In the genomic region with DNA sequence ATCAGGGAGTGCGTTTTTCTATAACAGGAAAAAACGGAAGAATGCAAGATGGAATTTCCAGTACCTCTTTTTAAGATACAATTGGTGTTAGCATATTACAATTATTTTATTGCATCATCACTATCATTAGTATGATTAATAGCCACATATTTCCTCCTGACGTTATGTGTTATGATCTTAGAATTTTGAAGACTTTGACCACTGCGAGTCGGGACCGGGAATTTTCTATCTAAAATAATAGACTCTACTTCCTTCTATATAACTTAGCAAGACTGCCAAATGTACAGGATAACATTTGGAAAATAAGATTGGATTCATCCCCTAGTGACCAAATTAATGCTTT, we compare ENCODE assay signal across 2 cellular contexts.
TF ChIP-seq lines count a peak whose summit lies in the region.

No MANE protein-coding gene starts in this region.

TF ChIP-seq in HEK293T, 16 proteins besides CTCF, POLR2A, EP300 and RAD21 (continued from another document):
- TF ChIP-seq, protein P1, sequence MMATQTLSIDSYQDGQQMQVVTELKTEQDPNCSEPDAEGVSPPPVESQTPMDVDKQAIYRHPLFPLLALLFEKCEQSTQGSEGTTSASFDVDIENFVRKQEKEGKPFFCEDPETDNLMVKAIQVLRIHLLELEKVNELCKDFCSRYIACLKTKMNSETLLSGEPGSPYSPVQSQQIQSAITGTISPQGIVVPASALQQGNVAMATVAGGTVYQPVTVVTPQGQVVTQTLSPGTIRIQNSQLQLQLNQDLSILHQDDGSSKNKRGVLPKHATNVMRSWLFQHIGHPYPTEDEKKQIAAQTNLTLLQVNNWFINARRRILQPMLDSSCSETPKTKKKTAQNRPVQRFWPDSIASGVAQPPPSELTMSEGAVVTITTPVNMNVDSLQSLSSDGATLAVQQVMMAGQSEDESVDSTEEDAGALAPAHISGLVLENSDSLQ (IDR thresholded peaks at IDR 0.05): 0 out of 2 replicates have a peak, but pooled peaks have one; percentile 18
- no peak for TF ChIP-seq NFRKB (IDR thresholded peaks at IDR 0.05)

TF ChIP-seq in K562, 482 proteins besides CTCF, POLR2A, EP300 and RAD21 (continued from another document):
- TF ChIP-seq, protein P2, sequence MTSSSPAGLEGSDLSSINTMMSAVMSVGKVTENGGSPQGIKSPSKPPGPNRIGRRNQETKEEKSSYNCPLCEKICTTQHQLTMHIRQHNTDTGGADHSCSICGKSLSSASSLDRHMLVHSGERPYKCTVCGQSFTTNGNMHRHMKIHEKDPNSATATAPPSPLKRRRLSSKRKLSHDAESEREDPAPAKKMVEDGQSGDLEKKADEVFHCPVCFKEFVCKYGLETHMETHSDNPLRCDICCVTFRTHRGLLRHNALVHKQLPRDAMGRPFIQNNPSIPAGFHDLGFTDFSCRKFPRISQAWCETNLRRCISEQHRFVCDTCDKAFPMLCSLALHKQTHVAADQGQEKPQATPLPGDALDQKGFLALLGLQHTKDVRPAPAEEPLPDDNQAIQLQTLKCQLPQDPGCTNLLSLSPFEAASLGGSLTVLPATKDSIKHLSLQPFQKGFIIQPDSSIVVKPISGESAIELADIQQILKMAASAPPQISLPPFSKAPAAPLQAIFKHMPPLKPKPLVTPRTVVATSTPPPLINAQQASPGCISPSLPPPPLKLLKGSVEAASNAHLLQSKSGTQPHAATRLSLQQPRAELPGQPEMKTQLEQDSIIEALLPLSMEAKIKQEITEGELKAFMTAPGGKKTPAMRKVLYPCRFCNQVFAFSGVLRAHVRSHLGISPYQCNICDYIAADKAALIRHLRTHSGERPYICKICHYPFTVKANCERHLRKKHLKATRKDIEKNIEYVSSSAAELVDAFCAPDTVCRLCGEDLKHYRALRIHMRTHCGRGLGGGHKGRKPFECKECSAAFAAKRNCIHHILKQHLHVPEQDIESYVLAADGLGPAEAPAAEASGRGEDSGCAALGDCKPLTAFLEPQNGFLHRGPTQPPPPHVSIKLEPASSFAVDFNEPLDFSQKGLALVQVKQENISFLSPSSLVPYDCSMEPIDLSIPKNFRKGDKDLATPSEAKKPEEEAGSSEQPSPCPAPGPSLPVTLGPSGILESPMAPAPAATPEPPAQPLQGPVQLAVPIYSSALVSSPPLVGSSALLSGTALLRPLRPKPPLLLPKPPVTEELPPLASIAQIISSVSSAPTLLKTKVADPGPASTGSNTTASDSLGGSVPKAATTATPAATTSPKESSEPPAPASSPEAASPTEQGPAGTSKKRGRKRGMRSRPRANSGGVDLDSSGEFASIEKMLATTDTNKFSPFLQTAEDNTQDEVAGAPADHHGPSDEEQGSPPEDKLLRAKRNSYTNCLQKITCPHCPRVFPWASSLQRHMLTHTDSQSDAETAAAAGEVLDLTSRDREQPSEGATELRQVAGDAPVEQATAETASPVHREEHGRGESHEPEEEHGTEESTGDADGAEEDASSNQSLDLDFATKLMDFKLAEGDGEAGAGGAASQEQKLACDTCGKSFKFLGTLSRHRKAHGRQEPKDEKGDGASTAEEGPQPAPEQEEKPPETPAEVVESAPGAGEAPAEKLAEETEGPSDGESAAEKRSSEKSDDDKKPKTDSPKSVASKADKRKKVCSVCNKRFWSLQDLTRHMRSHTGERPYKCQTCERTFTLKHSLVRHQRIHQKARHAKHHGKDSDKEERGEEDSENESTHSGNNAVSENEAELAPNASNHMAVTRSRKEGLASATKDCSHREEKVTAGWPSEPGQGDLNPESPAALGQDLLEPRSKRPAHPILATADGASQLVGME (CRISPR knock-in tag; IDR thresholded peaks at IDR 0.05): no peak
- no peak for TF ChIP-seq CEBPG (CRISPR knock-in tag; IDR thresholded peaks at IDR 0.05)
- TF ChIP-seq CEBPG (tag; conservative IDR thresholded peaks at IDR 0.05 in 1 of 2, IDR thresholded peaks at IDR 0.05 in 1 of 2): peak; percentile 82 to 95
- TF ChIP-seq ATF1 (CRISPR knock-in tag; IDR thresholded peaks at IDR 0.05): no peak
- no peak for TF ChIP-seq ATF1 (tag; IDR thresholded peaks at IDR 0.05)
- TF ChIP-seq ZNF696 (CRISPR knock-in tag; conservative IDR thresholded peaks at IDR 0.05): no peak
- TF ChIP-seq ARID1B (IDR thresholded peaks at IDR 0.05): no peak
- TF ChIP-seq, protein P3, sequence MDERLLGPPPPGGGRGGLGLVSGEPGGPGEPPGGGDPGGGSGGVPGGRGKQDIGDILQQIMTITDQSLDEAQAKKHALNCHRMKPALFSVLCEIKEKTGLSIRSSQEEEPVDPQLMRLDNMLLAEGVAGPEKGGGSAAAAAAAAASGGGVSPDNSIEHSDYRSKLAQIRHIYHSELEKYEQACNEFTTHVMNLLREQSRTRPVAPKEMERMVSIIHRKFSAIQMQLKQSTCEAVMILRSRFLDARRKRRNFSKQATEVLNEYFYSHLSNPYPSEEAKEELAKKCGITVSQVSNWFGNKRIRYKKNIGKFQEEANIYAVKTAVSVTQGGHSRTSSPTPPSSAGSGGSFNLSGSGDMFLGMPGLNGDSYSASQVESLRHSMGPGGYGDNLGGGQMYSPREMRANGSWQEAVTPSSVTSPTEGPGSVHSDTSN (CRISPR knock-in tag; IDR thresholded peaks at IDR 0.05; ENCODE audit: low read depth): no peak
- TF ChIP-seq, protein P3 (tag; conservative IDR thresholded peaks at IDR 0.05; ENCODE audit: low read depth): peak; percentile 27; the same call in 1 of the 2 replicates
- TF ChIP-seq SMARCA5 (IDR thresholded peaks at IDR 0.05): no peak
- TF ChIP-seq RBBP5 (IDR thresholded peaks at IDR 0.05; ENCODE audit: borderline replicate concordance, insufficient read depth, low read length, poor library complexity, severe bottlenecking): no peak
- no peak for TF ChIP-seq DPF2 (IDR thresholded peaks at IDR 0.05)
- TF ChIP-seq, protein P4, sequence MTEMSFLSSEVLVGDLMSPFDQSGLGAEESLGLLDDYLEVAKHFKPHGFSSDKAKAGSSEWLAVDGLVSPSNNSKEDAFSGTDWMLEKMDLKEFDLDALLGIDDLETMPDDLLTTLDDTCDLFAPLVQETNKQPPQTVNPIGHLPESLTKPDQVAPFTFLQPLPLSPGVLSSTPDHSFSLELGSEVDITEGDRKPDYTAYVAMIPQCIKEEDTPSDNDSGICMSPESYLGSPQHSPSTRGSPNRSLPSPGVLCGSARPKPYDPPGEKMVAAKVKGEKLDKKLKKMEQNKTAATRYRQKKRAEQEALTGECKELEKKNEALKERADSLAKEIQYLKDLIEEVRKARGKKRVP (CRISPR knock-in tag; IDR thresholded peaks at IDR 0.05): peak; percentile 3; the same call in 1 of the 2 replicates
- peak; percentile 56; the same call in 1 of the 2 replicates for TF ChIP-seq SUPT5H (IDR thresholded peaks at IDR 0.05)
- TF ChIP-seq POU5F1 (IDR thresholded peaks at IDR 0.05; ENCODE audit: borderline replicate concordance, low read depth, low read length, partially characterized antibody): no peak
- peak; percentile 86 for TF ChIP-seq CEBPB (tag; IDR thresholded peaks at IDR 0.05)
- TF ChIP-seq GTF2F1 (IDR thresholded peaks at IDR 0.05; ENCODE audit: low read depth, low read length): no peak
- TF ChIP-seq, protein P5, sequence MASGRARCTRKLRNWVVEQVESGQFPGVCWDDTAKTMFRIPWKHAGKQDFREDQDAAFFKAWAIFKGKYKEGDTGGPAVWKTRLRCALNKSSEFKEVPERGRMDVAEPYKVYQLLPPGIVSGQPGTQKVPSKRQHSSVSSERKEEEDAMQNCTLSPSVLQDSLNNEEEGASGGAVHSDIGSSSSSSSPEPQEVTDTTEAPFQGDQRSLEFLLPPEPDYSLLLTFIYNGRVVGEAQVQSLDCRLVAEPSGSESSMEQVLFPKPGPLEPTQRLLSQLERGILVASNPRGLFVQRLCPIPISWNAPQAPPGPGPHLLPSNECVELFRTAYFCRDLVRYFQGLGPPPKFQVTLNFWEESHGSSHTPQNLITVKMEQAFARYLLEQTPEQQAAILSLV (tag; IDR thresholded peaks at IDR 0.05): no peak
- TF ChIP-seq CHD4 (IDR thresholded peaks at IDR 0.05; ENCODE audit: insufficient read depth, insufficient replicate concordance, low read depth, low read length, poor library complexity, severe bottlenecking): no peak
- TF ChIP-seq ZNF3 (CRISPR knock-in tag; IDR thresholded peaks at IDR 0.05): no peak
- no peak for TF ChIP-seq FOXA1 (IDR thresholded peaks at IDR 0.05; ENCODE audit: borderline replicate concordance)
- no peak for TF ChIP-seq CREM (IDR thresholded peaks at IDR 0.05; ENCODE audit: low read depth)
- no peak for TF ChIP-seq ZNF444 (CRISPR knock-in tag; IDR thresholded peaks at IDR 0.05)
- TF ChIP-seq, protein P6, sequence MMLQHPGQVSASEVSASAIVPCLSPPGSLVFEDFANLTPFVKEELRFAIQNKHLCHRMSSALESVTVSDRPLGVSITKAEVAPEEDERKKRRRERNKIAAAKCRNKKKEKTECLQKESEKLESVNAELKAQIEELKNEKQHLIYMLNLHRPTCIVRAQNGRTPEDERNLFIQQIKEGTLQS (IDR thresholded peaks at IDR 0.05): peak; percentile 92
- TF ChIP-seq, protein P6 (CRISPR knock-in tag; conservative IDR thresholded peaks at IDR 0.05): 0 out of 2 replicates have a peak, but pooled peaks have one; percentile 67
- no peak for TF ChIP-seq ZFP1 (CRISPR knock-in tag; IDR thresholded peaks at IDR 0.05)
- TF ChIP-seq ZBTB8A (IDR thresholded peaks at IDR 0.05; ENCODE audit: partially characterized antibody): no peak
- no peak for TF ChIP-seq NCOA1 (IDR thresholded peaks at IDR 0.05; ENCODE audit: low read depth)
